In genomic region chr15:48103647-48104046, GRCh38 we compare ENCODE assay signal across 20 cellular contexts. TPM values are rescaled to one million over a fixed set of nuclear protein-coding genes. Genes with fewer than 3 reads are reported as not detected.
DNase-seq lines count a peak whose midpoint lies in the region; TF ChIP-seq lines count a peak whose summit lies in the region.
"Had no signal": no experiment of that assay in that cellular context is flagged by ENCODE, and none has a peak within 500 bp of the region (broad histone marks: within the 10 kb centered on the region; RNA-seq: fewer than 3 reads in every experiment).

No MANE protein-coding gene starts in this region.

- no peak for TF ChIP-seq EP300 in suprapubic skin (IDR thresholded peaks at IDR 0.05)

- TF ChIP-seq CTCF in nephron (IDR thresholded peaks at IDR 0.05; ENCODE audit: unreplicated experiment in 3 of 3) (no peak), suprapubic skin (IDR thresholded peaks at IDR 0.05) (no peak)

- H3K27ac ChIP-seq in suprapubic skin, result no peak overlapping the region
- H3K27ac ChIP-seq: GM23248, SJCRH30 had no signal

- no peak for TF ChIP-seq POLR2A in suprapubic skin (IDR thresholded peaks at IDR 0.05)

- peak overlapping the region in 2 of 3 experiments; percentile 24 to 59 for H3K27ac Mint-ChIP-seq in nephron
- H3K27ac Mint-ChIP-seq: CD14-positive monocyte had no signal

- H3K27me3 ChIP-seq in suprapubic skin, result peaks cover 9% of the 10 kb centered on the region
- H3K27me3 ChIP-seq: SJCRH30 had no signal

- no peaks in the 10 kb centered on the region for H3K27me3 Mint-ChIP-seq in nephron (ENCODE audit: low read depth)

- DNase-seq in COLO829 (ENCODE audit: low spot score), result peak; percentile 36
- DNase-seq in MV-4-11 (lab: John Stamatoyannopoulos, UW), result peak; percentile 15
- DNase-seq in epidermal melanocyte (ENCODE audit: insufficient read length, low spot score), result peak; percentile 40
- no peak for DNase-seq in NCI-H748 (lab: John Stamatoyannopoulos, UW; ENCODE audit: unreplicated experiment)
- DNase-seq in activated CD4-positive, alpha-beta T cell treated with anti-CD3 and anti-CD28 coated beads, Interleukin-2, amount 50 U/mL, for 1 hour, result no peak
- DNase-seq in suprapubic skin (ENCODE audit: low spot score in 2 of 2), result no peak
- no peak for DNase-seq in activated naive CD4-positive, alpha-beta T cell (lab: John Stamatoyannopoulos, UW)
- DNase-seq: 8988T, COR-L47, DMS 273 treated with DMSO at 0.1 percent for 48 hours, DND-41, GM23248, NCI-H187 treated with DMSO at 0.1 percent for 48 hours, NCI-H226, NCI-H524, PC-3, SJCRH30 had no signal

- H3K4me3 ChIP-seq in suprapubic skin, result no peak overlapping the region
- H3K4me3 ChIP-seq: GM23248, SJCRH30 had no signal

- no peaks in the 10 kb centered on the region for H3K36me3 ChIP-seq in suprapubic skin
- H3K36me3 ChIP-seq: SJCRH30 had no signal

- H3K4me1 ChIP-seq in suprapubic skin, result no peaks in the 10 kb centered on the region
- H3K4me1 ChIP-seq: SJCRH30 had no signal

- 67% methylated on average over 5 of the region's 5 CpGs for WGBS in suprapubic skin

- no peaks in the 10 kb centered on the region for H3K36me3 Mint-ChIP-seq in nephron (ENCODE audit: low read depth)
- H3K36me3 Mint-ChIP-seq: CD14-positive monocyte had no signal

- no peak overlapping the region for H3K4me3 Mint-ChIP-seq in nephron
- H3K4me3 Mint-ChIP-seq: CD14-positive monocyte had no signal

- peaks cover 47% of the 10 kb centered on the region for H3K4me1 Mint-ChIP-seq in nephron
- H3K4me1 Mint-ChIP-seq: CD14-positive monocyte had no signal

- H3K9me3 ChIP-seq in suprapubic skin, result no peaks in the 10 kb centered on the region
- H3K9me3 ChIP-seq: SJCRH30 had no signal

- H3K9me3 Mint-ChIP-seq in nephron, result no peaks in the 10 kb centered on the region

RNA-seq across cellular contexts. Expression of gene SLC24A5, which starts 17.1 kb away (rescaled TPM):
- total RNA-seq in suprapubic skin, result 10 to 100 TPM in 1 of 4 donors, 1 to 10 TPM in 3; 3.9 to 13.0 (median 6.9) TPM
- total RNA-seq: GM23248, LHCN-M2, PC-3, SJCRH30 had no signal

Comparison
In these comparisons a context has a peak if more than half of its experiments do, and no peak if none do; other contexts are left out.
1. DNase-seq: peak in COLO829 (single experiment), MV-4-11 (single experiment) and epidermal melanocyte (single experiment); none in NCI-H748 (single experiment), activated CD4-positive, alpha-beta T cell treated with anti-CD3 and anti-CD28 coated beads, Interleukin-2, amount 50 U/mL, for 1 hour (single experiment), suprapubic skin (0 of 2) and activated naive CD4-positive, alpha-beta T cell (0 of 4).